19 cellular contexts compared by ENCODE assay signal in the genomic region with DNA sequence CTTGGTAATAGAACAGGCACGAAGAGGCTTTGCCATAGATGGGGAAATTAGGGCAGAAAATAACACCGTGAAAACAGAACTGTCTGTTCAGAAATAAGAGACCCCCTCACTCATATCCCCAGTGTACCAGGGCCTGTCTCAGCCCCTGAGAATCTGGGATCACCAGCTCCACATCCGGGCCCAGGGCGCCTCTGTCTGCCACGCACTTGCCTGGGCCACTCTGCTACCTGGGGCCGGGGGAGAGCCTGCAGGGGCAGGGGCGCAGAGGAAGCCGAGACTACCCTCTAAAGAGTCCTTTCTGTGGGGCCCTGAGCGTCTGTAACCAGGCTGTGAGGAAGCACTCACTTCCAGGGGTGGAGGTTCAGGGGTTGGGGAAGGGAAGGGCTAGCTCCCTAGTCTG. TPM values are rescaled to one million over a fixed set of nuclear protein-coding genes. Genes with fewer than 3 reads are reported as not detected.
DNase-seq lines count a peak whose midpoint lies in the region; ATAC-seq and TF ChIP-seq lines count a peak whose summit lies in the region.
"Had no signal": no experiment of that assay in that cellular context is flagged by ENCODE, and none has a peak within 500 bp of the region (broad histone marks: within the 10 kb centered on the region; RNA-seq: fewer than 3 reads in every experiment).

No MANE protein-coding gene starts in this region.

- H3K4me2 ChIP-seq in BLaER1, result peak overlapping the region; percentile 76
- H3K4me2 ChIP-seq in neural cell (ENCODE audit: low read length), result peak overlapping the region; percentile 19
- H3K4me2 ChIP-seq: KMS-11 had no signal

- H3K9me3 Mint-ChIP-seq in endodermal cell (no peaks in the 10 kb centered on the region), osteocyte (ENCODE audit: unreplicated experiment) (no peaks in the 10 kb centered on the region), HFFc6 (no peaks in the 10 kb centered on the region)

- TF ChIP-seq EP300 in neural cell (conservative IDR thresholded peaks at IDR 0.05; ENCODE audit: poor library complexity, severe bottlenecking), result no peak

- TF ChIP-seq CTCF in endodermal cell (conservative IDR thresholded peaks at IDR 0.05) (no peak), neural cell (IDR thresholded peaks at IDR 0.05; ENCODE audit: poor library complexity, severe bottlenecking) (no peak), osteocyte (IDR thresholded peaks at IDR 0.05) (no peak), HFFc6 (IDR thresholded peaks at IDR 0.05) (no peak)

- H3K4me1 ChIP-seq in BLaER1 (peaks cover 64% of the 10 kb centered on the region), NT2/D1 (ENCODE audit: insufficient read depth, insufficient read length) (peaks cover 14% of the 10 kb centered on the region), endodermal cell (ENCODE audit: control insufficient read depth, insufficient read depth, low read length) (peaks cover 23% of the 10 kb centered on the region)

- ATAC-seq in GM21576 (IDR thresholded peaks at IDR 0.05; ENCODE audit: unreplicated experiment) (no peak), HG03342 (IDR thresholded peaks at IDR 0.05; ENCODE audit: unreplicated experiment) (no peak)
- ATAC-seq: activated CD8-positive, alpha-beta T cell treated with anti-CD3 and anti-CD28 coated beads, Interleukin-2, amount 10 ng/mL, durations not matched to agents 7 days and 5 days had no signal

- H3K27me3 ChIP-seq in BLaER1, result no peaks in the 10 kb centered on the region
- no peaks in the 10 kb centered on the region for H3K27me3 ChIP-seq in NT2/D1 (ENCODE audit: insufficient read depth, insufficient read length)
- H3K27me3 ChIP-seq in endodermal cell (ENCODE audit: control insufficient read depth, insufficient read depth, low read length, poor library complexity, severe bottlenecking), result peaks cover 42% of the 10 kb centered on the region
- no peaks in the 10 kb centered on the region for H3K27me3 ChIP-seq in neural cell (ENCODE audit: insufficient read depth, low read depth, low read length)
- H3K27me3 ChIP-seq: cardiac muscle cell had no signal

- peaks cover 30% of the 10 kb centered on the region for H3K27me3 Mint-ChIP-seq in endodermal cell (ENCODE audit: insufficient read depth)
- no peaks in the 10 kb centered on the region for H3K27me3 Mint-ChIP-seq in osteocyte (ENCODE audit: unreplicated experiment)
- peaks cover 9% of the 10 kb centered on the region for H3K27me3 Mint-ChIP-seq in HFFc6 (ENCODE audit: insufficient read depth)
- H3K27me3 Mint-ChIP-seq: progenitor cell of endocrine pancreas had no signal

- no peak overlapping the region for H3K9ac ChIP-seq in BLaER1
- peak overlapping the region; percentile 50 for H3K9ac ChIP-seq in NT2/D1 (ENCODE audit: insufficient read length, low read depth)
- no peak overlapping the region for H3K9ac ChIP-seq in endodermal cell (ENCODE audit: extremely low read depth, low read length, poor library complexity, severe bottlenecking)
- H3K9ac ChIP-seq in neural cell (ENCODE audit: low read length), result peak overlapping the region; percentile 61
- H3K9ac ChIP-seq: KMS-11 had no signal

- H4K20me1 ChIP-seq in BLaER1, result peaks cover 98% of the 10 kb centered on the region
- no peaks in the 10 kb centered on the region for H4K20me1 ChIP-seq in neural cell (ENCODE audit: insufficient read depth)

- DNase-seq in NT2/D1 (ENCODE audit: low read depth, low spot score) (no peak), endodermal cell (no peak), osteocyte (ENCODE audit: extremely low spot score, unreplicated experiment) (no peak), HFFc6 (no peak)
- DNase-seq: ACHN; activated CD4-positive, alpha-beta T cell treated with anti-CD3 and anti-CD28 coated beads for 1 hour; activated CD8-positive, alpha-beta T cell treated with anti-CD3 and anti-CD28 coated beads, Interleukin-2, amount 10 ng/mL, durations not matched to agents 7 days and 5 days; CD4-positive, CD25-positive, alpha-beta regulatory T cell; NCI-H1048; NCI-H2029; NCI-H226; NCI-H748 treated with DMSO at 0.1 percent for 48 hours had no signal

- H3K9me3 ChIP-seq in BLaER1 (no peaks in the 10 kb centered on the region), NT2/D1 (ENCODE audit: insufficient read depth, low read length) (no peaks in the 10 kb centered on the region), endodermal cell (ENCODE audit: control insufficient read depth, low read length) (no peaks in the 10 kb centered on the region), neural cell (ENCODE audit: low read length) (no peaks in the 10 kb centered on the region)

- H3K36me3 Mint-ChIP-seq in endodermal cell (ENCODE audit: low read depth), result peaks cover 5% of the 10 kb centered on the region
- H3K36me3 Mint-ChIP-seq in osteocyte (ENCODE audit: unreplicated experiment), result no peaks in the 10 kb centered on the region
- no peaks in the 10 kb centered on the region for H3K36me3 Mint-ChIP-seq in HFFc6 (ENCODE audit: low read depth)
- H3K36me3 Mint-ChIP-seq: CD4-positive, CD25-positive, alpha-beta regulatory T cell had no signal

- H3K4me3 ChIP-seq in BLaER1 (0 out of 2 replicates have a peak overlapping the region, but pooled peaks have one; percentile 9), NT2/D1 (ENCODE audit: insufficient read length, low read depth) (no peak overlapping the region), endodermal cell (ENCODE audit: low read length) (no peak overlapping the region), neural cell (ENCODE audit: low read length) (peak overlapping the region; percentile 55)
- H3K4me3 ChIP-seq: cardiac muscle cell had no signal

- H3K4me1 Mint-ChIP-seq in endodermal cell (peaks cover 76% of the 10 kb centered on the region), osteocyte (ENCODE audit: unreplicated experiment) (no peaks in the 10 kb centered on the region), HFFc6 (ENCODE audit: low read depth) (no peaks in the 10 kb centered on the region)
- H3K4me1 Mint-ChIP-seq: CD4-positive, CD25-positive, alpha-beta regulatory T cell had no signal

- no peak for TF ChIP-seq RAD21 in neural cell (conservative IDR thresholded peaks at IDR 0.05)

- peak overlapping the region; percentile 19 for H2AFZ ChIP-seq in neural cell (ENCODE audit: low read depth, low read length)

- no peaks in the 10 kb centered on the region for H3F3A ChIP-seq in neural cell (ENCODE audit: insufficient read depth, low read length, poor library complexity, severe bottlenecking)

- 78 to 80% methylated on average over 6 to 9 of the region's 9 CpGs for WGBS in endodermal cell (ENCODE audit: insufficient coverage in 1 of 2, insufficient read length in 1 of 2), 2 experiments

- no peak overlapping the region for H3K27ac Mint-ChIP-seq in endodermal cell
- no peak overlapping the region for H3K27ac Mint-ChIP-seq in osteocyte (ENCODE audit: unreplicated experiment)
- H3K27ac Mint-ChIP-seq in HFFc6, result no peak overlapping the region
- H3K27ac Mint-ChIP-seq: activated CD8-positive, alpha-beta T cell treated with anti-CD3 and anti-CD28 coated beads, Interleukin-2, amount 10 ng/mL, durations not matched to agents 7 days and 5 days; CD4-positive, CD25-positive, alpha-beta regulatory T cell had no signal

- peaks cover 10% of the 10 kb centered on the region; the same call in 1 of the 2 replicates for H3K36me3 ChIP-seq in BLaER1
- H3K36me3 ChIP-seq in NT2/D1 (ENCODE audit: insufficient read depth, insufficient read length, low read length), result peaks cover 5% of the 10 kb centered on the region
- H3K36me3 ChIP-seq in endodermal cell (ENCODE audit: control insufficient read depth, insufficient read depth, low read length), result no peaks in the 10 kb centered on the region
- no peaks in the 10 kb centered on the region for H3K36me3 ChIP-seq in neural cell (ENCODE audit: insufficient read depth, low read length)
- H3K36me3 ChIP-seq: cardiac muscle cell had no signal

- peaks cover 25% of the 10 kb centered on the region for H3K79me2 ChIP-seq in neural cell (replicated peaks; ENCODE audit: insufficient read depth, low read length)

- H3K4me3 Mint-ChIP-seq in endodermal cell, result no peak overlapping the region
- H3K4me3 Mint-ChIP-seq in osteocyte (ENCODE audit: unreplicated experiment), result no peak overlapping the region
- no peak overlapping the region for H3K4me3 Mint-ChIP-seq in HFFc6
- H3K4me3 Mint-ChIP-seq: activated CD8-positive, alpha-beta T cell treated with anti-CD3 and anti-CD28 coated beads, Interleukin-2, amount 10 ng/mL, durations not matched to agents 7 days and 5 days; CD4-positive, CD25-positive, alpha-beta regulatory T cell had no signal

- peak overlapping the region; percentile 64 for H3K27ac ChIP-seq in BLaER1
- peak overlapping the region; percentile 86 for H3K27ac ChIP-seq in endodermal cell (ENCODE audit: low read depth, low read length)
- peak overlapping the region; percentile 70 for H3K27ac ChIP-seq in neural cell (ENCODE audit: low read length)
- H3K27ac ChIP-seq: cardiac muscle cell, KMS-11 had no signal

- H3K9me2 ChIP-seq in neural cell (ENCODE audit: insufficient read depth, low read length), result no peaks in the 10 kb centered on the region

TF ChIP-seq in neural cell, 6 proteins besides CTCF, POLR2A, EP300 and RAD21 (continues in another document):
- TF ChIP-seq TAF1 (IDR thresholded peaks at IDR 0.05; ENCODE audit: low read depth), result no peak
- TF ChIP-seq EZH2 (IDR thresholded peaks at IDR 0.05; ENCODE audit: borderline replicate concordance, insufficient read depth, low read length, poor library complexity, severe bottlenecking), result no peak
- TF ChIP-seq MXI1 (conservative IDR thresholded peaks at IDR 0.05; ENCODE audit: poor library complexity, severe bottlenecking), result no peak
- TF ChIP-seq SMC3 (conservative IDR thresholded peaks at IDR 0.05; ENCODE audit: poor library complexity), result no peak
- TF ChIP-seq POLR2AphosphoS5 (IDR thresholded peaks at IDR 0.05), result no peak

RNA-seq across cellular contexts. Expression of gene NECTIN1, which starts 19.8 kb away (rescaled TPM):
- 10 to 100 TPM; 29.3 to 45.3 TPM for total RNA-seq in endodermal cell
- 40.7 TPM for polyA plus RNA-seq in endodermal cell (2013, experiment 1 of 2)
- polyA plus RNA-seq in endodermal cell (2013, experiment 2 of 2), result 31.7 TPM
- polyA plus RNA-seq in neural cell, result 5.6 and 8.1 TPM in 2 replicates
- 28.2 and 29.8 TPM in 2 replicates for polyA minus RNA-seq in neural cell
- total RNA-seq in osteocyte, result 7.2 and 9.5 TPM in 2 replicates
- total RNA-seq in HFFc6 (2021; fragmentation: NEBNext Ultra II Directional; extraction: Animal tissue kit (Norgen Biotek cat#: 25700)), result 1 to 10 TPM; 4.1 to 7.9 (median 6.6) TPM

Comparison
In these comparisons a context has a peak if more than half of its experiments do, and no peak if none do; other contexts are left out.
1. H3K4me3 ChIP-seq: peak in BLaER1 (single experiment) and neural cell (single experiment); none in NT2/D1 (single experiment) and endodermal cell (single experiment).
2. H3K9ac ChIP-seq: peak in NT2/D1 (single experiment) and neural cell (single experiment); none in BLaER1 (single experiment) and endodermal cell (single experiment).
3. Peak in every context shown above with its lines, with median percentiles within 50 percentile points of each other: H3K27ac ChIP-seq.